ENCODE assay signal across 8 cellular contexts in genomic region chr1:36384542-36385409, GRCh38. TPM values are rescaled to one million over a fixed set of nuclear protein-coding genes. Genes with fewer than 3 reads are reported as not detected.
DNase-seq lines count a peak whose midpoint lies in the region; TF ChIP-seq lines count a peak whose summit lies in the region.

No MANE protein-coding gene starts in this region.

- POLR2A ChIA-PET in activated CD4-positive, alpha-beta memory T cell treated with anti-CD3 and anti-CD28 coated beads, Interleukin-2, amount 10 ng/mL, durations not matched to agents 7 days and 5 days (lab: Charles Lee): interaction anchor here (0.6 to 6.1 kb wide), 12 partner anchors 13 to 235 kb away, joined by 3 to 162 read pairs (median 5); partner anchors contain the start of genes EVA1B, LSM10, THRAP3 and TRAPPC3

- no peaks in the 10 kb centered on the region for H3K27me3 ChIP-seq in mucosa of stomach (ENCODE audit: control insufficient read depth, insufficient read depth, low read length)
- no peaks in the 10 kb centered on the region for H3K27me3 ChIP-seq in tibial nerve

- H3K4me3 Mint-ChIP-seq in activated T-cell treated with anti-CD3 and anti-CD28 coated beads, Interleukin-2, amount 50 U/mL, for 24 hours: peak overlapping the region; percentile 93
- peak overlapping the region; percentile 87 for H3K4me3 Mint-ChIP-seq in activated CD4-positive, alpha-beta memory T cell treated with anti-CD3 and anti-CD28 coated beads, Interleukin-2, amount 10 ng/mL, durations not matched to agents 7 days and 5 days

- TF ChIP-seq CTCF in tibial nerve (IDR thresholded peaks at IDR 0.05): no peak

- H3K27me3 Mint-ChIP-seq in activated T-cell treated with anti-CD3 and anti-CD28 coated beads, Interleukin-2, amount 50 U/mL, for 24 hours: no peaks in the 10 kb centered on the region
- H3K27me3 Mint-ChIP-seq in activated CD4-positive, alpha-beta memory T cell treated with anti-CD3 and anti-CD28 coated beads, Interleukin-2, amount 10 ng/mL, durations not matched to agents 7 days and 5 days: no peaks in the 10 kb centered on the region

- H3K27ac ChIP-seq in tibial nerve: peak overlapping the region; percentile 89 to 97 (median 94)

- H3K4me1 ChIP-seq in mucosa of stomach (ENCODE audit: control insufficient read depth, insufficient read depth, low read length) (peaks cover 39% of the 10 kb centered on the region), tibial nerve (peaks cover 0 to 74% (median 36%) of the 10 kb centered on the region in 4 donors)

- TF ChIP-seq EP300 in tibial nerve (IDR thresholded peaks at IDR 0.05): no peak

- 1% methylated on average over 21 to 24 of the region's 25 CpGs for WGBS in tibial nerve, 2 donors

- no peak for DNase-seq in activated T-cell treated with anti-CD3 and anti-CD28 coated beads, Interleukin-2, amount 50 U/mL, for 24 hours
- no peak for DNase-seq in activated T-cell treated with anti-CD3 and anti-CD28 coated beads, Interleukin-2, amount 50 U/mL, for 1 hour
- DNase-seq in NCI-H2227 (lab: John Stamatoyannopoulos, UW; ENCODE audit: unreplicated experiment): peak; percentile 58
- peak; percentile 61 for DNase-seq in activated CD4-positive, alpha-beta memory T cell treated with anti-CD3 and anti-CD28 coated beads, Interleukin-2, amount 10 ng/mL, durations not matched to agents 7 days and 5 days
- DNase-seq in erythroblast (lab: John Stamatoyannopoulos, UW): peak; percentile 71 to 80
- peak in 1 of 2 donors; percentile 38 for DNase-seq in tibial nerve (ENCODE audit: low spot score in 2 of 2)
- no peak for DNase-seq in H4 (ENCODE audit: low spot score)

- H3K4me3 ChIP-seq in mucosa of stomach (ENCODE audit: low read length) (peak overlapping the region; percentile 57), tibial nerve (peak overlapping the region; percentile 74 to 91 (median 90))

- H3K27ac Mint-ChIP-seq in activated T-cell treated with anti-CD3 and anti-CD28 coated beads, Interleukin-2, amount 50 U/mL, for 24 hours: peak overlapping the region; percentile 94
- H3K27ac Mint-ChIP-seq in activated CD4-positive, alpha-beta memory T cell treated with anti-CD3 and anti-CD28 coated beads, Interleukin-2, amount 10 ng/mL, durations not matched to agents 7 days and 5 days: peak overlapping the region; percentile 100

- peak overlapping the region; percentile 72 for H3K9ac ChIP-seq in mucosa of stomach (ENCODE audit: low read length)

- H3K9me3 ChIP-seq in mucosa of stomach (ENCODE audit: control insufficient read depth, low read length) (no peaks in the 10 kb centered on the region), tibial nerve (no peaks in the 10 kb centered on the region)

- H3K36me3 ChIP-seq in mucosa of stomach (ENCODE audit: control insufficient read depth, insufficient read depth, low read length) (no peaks in the 10 kb centered on the region), tibial nerve (peaks cover 0 to 2% (median 0%) of the 10 kb centered on the region in 3 donors)

- peaks cover 55% of the 10 kb centered on the region for H3K36me3 Mint-ChIP-seq in activated T-cell treated with anti-CD3 and anti-CD28 coated beads, Interleukin-2, amount 50 U/mL, for 24 hours (ENCODE audit: low read depth)
- H3K36me3 Mint-ChIP-seq in activated CD4-positive, alpha-beta memory T cell treated with anti-CD3 and anti-CD28 coated beads, Interleukin-2, amount 10 ng/mL, durations not matched to agents 7 days and 5 days (ENCODE audit: low read depth): peaks cover 33% of the 10 kb centered on the region

- peaks cover 69% of the 10 kb centered on the region for H3K4me1 Mint-ChIP-seq in activated T-cell treated with anti-CD3 and anti-CD28 coated beads, Interleukin-2, amount 50 U/mL, for 24 hours (ENCODE audit: low read depth)
- H3K4me1 Mint-ChIP-seq in activated CD4-positive, alpha-beta memory T cell treated with anti-CD3 and anti-CD28 coated beads, Interleukin-2, amount 10 ng/mL, durations not matched to agents 7 days and 5 days: peaks cover 65% of the 10 kb centered on the region

- TF ChIP-seq POLR2A in erythroblast (IDR thresholded peaks at IDR 0.05; ENCODE audit: low read length): peak; percentile 39
- TF ChIP-seq POLR2A in tibial nerve (IDR thresholded peaks at IDR 0.05): no peak

- H3K9me3 Mint-ChIP-seq in activated T-cell treated with anti-CD3 and anti-CD28 coated beads, Interleukin-2, amount 50 U/mL, for 24 hours: no peaks in the 10 kb centered on the region
- H3K9me3 Mint-ChIP-seq in activated CD4-positive, alpha-beta memory T cell treated with anti-CD3 and anti-CD28 coated beads, Interleukin-2, amount 10 ng/mL, durations not matched to agents 7 days and 5 days: no peaks in the 10 kb centered on the region

- CTCF ChIA-PET in activated CD4-positive, alpha-beta memory T cell treated with anti-CD3 and anti-CD28 coated beads, Interleukin-2, amount 10 ng/mL, durations not matched to agents 7 days and 5 days (lab: Charles Lee): interaction anchor here (0.8 to 7.2 kb wide), 5 partner anchors 12 to 63 kb away, joined by 3 to 66 read pairs (median 6); no protein-coding TSS in a partner anchor

RNA-seq across cellular contexts. Expression of gene STK40, which starts 0.9 kb away (rescaled TPM):
- 10 to 100 TPM; 75.2 to 76.8 TPM for total RNA-seq in activated CD4-positive, alpha-beta memory T cell treated with anti-CD3 and anti-CD28 coated beads, Interleukin-2, amount 10 ng/mL, durations not matched to agents 7 days and 5 days
- total RNA-seq in tibial nerve: 10 to 100 TPM; 25.7 to 39.3 (median 30.0) TPM
- total RNA-seq in H4 (2014; rRNA removed; shearing (Covaris generic)): 25.1 and 25.3 TPM in 2 replicates

RNA-seq across cellular contexts. Expression of gene LSM10, which starts 12.9 kb away (rescaled TPM):
- 10 to 100 TPM; 41.4 TPM for total RNA-seq in activated CD4-positive, alpha-beta memory T cell treated with anti-CD3 and anti-CD28 coated beads, Interleukin-2, amount 10 ng/mL, durations not matched to agents 7 days and 5 days
- 10 to 100 TPM; 10.2 to 75.6 (median 34.7) TPM for total RNA-seq in tibial nerve
- 3.1 and 7.1 TPM in 2 replicates for total RNA-seq in H4 (2014; rRNA removed; shearing (Covaris generic))

Comparison
In these comparisons a context has a peak if more than half of its experiments do, and no peak if none do; other contexts are left out.
1. DNase-seq: peak in NCI-H2227 (single experiment), activated CD4-positive, alpha-beta memory T cell treated with anti-CD3 and anti-CD28 coated beads, Interleukin-2, amount 10 ng/mL, durations not matched to agents 7 days and 5 days (single experiment) and erythroblast (2 of 2); none in activated T-cell treated with anti-CD3 and anti-CD28 coated beads, Interleukin-2, amount 50 U/mL, for 24 hours (single experiment), activated T-cell treated with anti-CD3 and anti-CD28 coated beads, Interleukin-2, amount 50 U/mL, for 1 hour (single experiment) and H4 (single experiment).